8 cellular contexts compared by ENCODE assay signal in the genomic region with DNA sequence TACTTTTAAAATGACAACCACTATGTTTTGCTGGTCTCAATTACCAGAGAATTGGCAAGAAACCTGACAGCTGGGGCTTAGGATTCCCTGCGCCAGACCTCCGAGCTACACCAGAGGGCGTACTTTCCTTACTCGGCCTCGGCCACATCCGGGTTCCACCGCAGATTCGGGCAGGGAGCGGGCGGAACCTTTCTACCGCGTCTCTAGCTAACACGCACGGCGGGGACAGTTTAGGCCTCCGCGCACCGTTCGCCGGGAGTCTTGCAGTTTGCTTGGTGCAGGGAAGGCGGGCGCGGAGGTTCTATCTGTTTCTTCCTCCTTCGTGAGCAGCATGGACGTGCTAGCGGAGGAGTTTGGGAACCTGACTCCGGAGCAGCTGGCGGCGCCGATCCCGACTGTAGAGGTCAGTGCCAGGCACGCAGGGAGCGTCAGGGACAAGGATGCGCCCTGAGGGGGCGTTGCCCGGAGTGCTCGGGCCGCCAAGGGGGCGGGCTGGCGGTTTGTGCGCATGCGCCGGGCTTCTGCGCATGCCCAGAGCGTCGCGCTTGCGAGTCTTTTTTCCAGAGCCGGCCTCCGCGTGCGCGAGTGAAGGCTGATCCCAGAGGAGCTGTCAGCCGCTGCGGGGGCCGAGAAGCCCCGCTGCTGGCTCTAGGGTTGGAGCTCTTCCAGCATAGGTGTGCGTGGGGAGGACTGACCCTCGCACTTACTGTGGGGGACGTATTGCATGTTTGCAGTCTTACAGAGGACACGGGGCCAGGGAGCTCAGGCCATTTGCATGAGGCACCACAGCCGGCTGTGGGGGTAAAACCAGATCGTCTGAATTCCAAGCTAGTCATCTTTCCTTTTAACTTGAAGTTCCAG. TPM values are rescaled to one million over a fixed set of nuclear protein-coding genes. Genes with fewer than 3 reads are reported as not detected.
A peak's percentile ranks its signal among the peaks of the same experiment; 100 is the strongest.
DNase-seq lines count a peak whose midpoint lies in the region; ATAC-seq and TF ChIP-seq lines count a peak whose summit lies in the region.

Gene POLR3B, plus strand, starts transcription at position 200 of the 861 bp plus-strand sequence. Its CDS starts 132 bp downstream, at position 332.

- H3K36me3 ChIP-seq in liver (ENCODE audit: control insufficient read depth in 4 of 4, insufficient read depth in 3 of 4, low read depth in 1 of 4, low read length in 3 of 4), result no peaks in the 10 kb centered on the region

- no peaks in the 10 kb centered on the region for H3K27me3 ChIP-seq in liver (ENCODE audit: control insufficient read depth in 4 of 4, insufficient read depth in 4 of 4, low read length in 3 of 4)

- peak within 1 kb of the TSS; percentile 96 to 98 for H3K9ac ChIP-seq in liver (ENCODE audit: low read depth in 1 of 2, low read length in 2 of 2)

- H3K4me3 ChIP-seq in liver (ENCODE audit: low read depth in 1 of 3, low read length in 3 of 3), result peak within 1 kb of the TSS; percentile 73 to 82 (median 74)

- ATAC-seq in GM19372 (IDR thresholded peaks at IDR 0.05; ENCODE audit: low read depth, unreplicated experiment), result peak; percentile 87
- peak; percentile 69 for ATAC-seq in HG03558 (IDR thresholded peaks at IDR 0.05; ENCODE audit: extremely low read depth, unreplicated experiment)

- peak within 1 kb of the TSS; percentile 88 to 90 for H3K27ac ChIP-seq in liver (ENCODE audit: low read depth in 1 of 2, low read length in 2 of 2)

- peak; percentile 89 to 92 for TF ChIP-seq RAD21 in liver (IDR thresholded peaks at IDR 0.05)

- H3K4me1 ChIP-seq in liver (ENCODE audit: control insufficient read depth in 4 of 4, insufficient read depth in 4 of 4, low read length in 3 of 4), result peaks cover 10 to 43% (median 27%) of the 10 kb centered on the region in 4 donors

- peak; percentile 94 for TF ChIP-seq CTCF in liver (IDR thresholded peaks at IDR 0.05; ENCODE audit: low read depth, low read length, missing input control)

- under 1% methylated on average over 63 of the region's 63 CpGs for WGBS in liver

- H3K9me3 ChIP-seq in liver (ENCODE audit: control insufficient read depth in 4 of 4, low read length in 3 of 4), result no peaks in the 10 kb centered on the region

- DNase-seq in CD1c-positive myeloid dendritic cell (ENCODE audit: extremely low spot score) (peak; percentile 97), NCI-H748 (lab: John Stamatoyannopoulos, UW; ENCODE audit: unreplicated experiment) (peak; percentile 96), dermis microvascular lymphatic vessel endothelial cell (ENCODE audit: low read depth in 2 of 2) (peak; percentile 90 to 94)
- peak; percentile 95 to 96 for DNase-seq in activated CD4-positive, alpha-beta T cell treated with anti-CD3 and anti-CD28 coated beads, Interleukin-2, amount 50 U/mL, for 48 hours
- peak; percentile 97 for DNase-seq in stimulated activated CD4-positive, alpha-beta T cell treated with anti-CD3 and anti-CD28 coated beads, Interleukin-4, amount 100 ng/mL, for 24 hours

TF ChIP-seq in liver, 16 proteins besides CTCF, POLR2A, EP300 and RAD21:
- TF ChIP-seq HNF4G (IDR thresholded peaks at IDR 0.05) (no peak), JUND (IDR thresholded peaks at IDR 0.05) (peak in 1 of 2 donors; percentile 6), TAF1 (conservative IDR thresholded peaks at IDR 0.05) (peak; percentile 48), ATF3 (IDR thresholded peaks at IDR 0.05) (no peak), FOXA1 (IDR thresholded peaks at IDR 0.05) (peak; percentile 43), REST (IDR thresholded peaks at IDR 0.05) (peak; percentile 87), YY1 (IDR thresholded peaks at IDR 0.05) (peak; percentile 84), GABPA (IDR thresholded peaks at IDR 0.05 in 1 of 2, conservative IDR thresholded peaks at IDR 0.05 in 1 of 2) (peak; percentile 67 to 77), RXRA (IDR thresholded peaks at IDR 0.05) (peak; percentile 65 to 69), EGR1 (IDR thresholded peaks at IDR 0.05; ENCODE audit: low read depth in 2 of 2) (peak; percentile 73 to 89), NR2F2 (IDR thresholded peaks at IDR 0.05) (peak; percentile 71), SP1 (IDR thresholded peaks at IDR 0.05) (peak; percentile 82), HNF4A (conservative IDR thresholded peaks at IDR 0.05) (peak in 1 of 2 donors; percentile 24), FOXA2 (IDR thresholded peaks at IDR 0.05) (peak; percentile 15)
- TF ChIP-seq, protein P1, sequence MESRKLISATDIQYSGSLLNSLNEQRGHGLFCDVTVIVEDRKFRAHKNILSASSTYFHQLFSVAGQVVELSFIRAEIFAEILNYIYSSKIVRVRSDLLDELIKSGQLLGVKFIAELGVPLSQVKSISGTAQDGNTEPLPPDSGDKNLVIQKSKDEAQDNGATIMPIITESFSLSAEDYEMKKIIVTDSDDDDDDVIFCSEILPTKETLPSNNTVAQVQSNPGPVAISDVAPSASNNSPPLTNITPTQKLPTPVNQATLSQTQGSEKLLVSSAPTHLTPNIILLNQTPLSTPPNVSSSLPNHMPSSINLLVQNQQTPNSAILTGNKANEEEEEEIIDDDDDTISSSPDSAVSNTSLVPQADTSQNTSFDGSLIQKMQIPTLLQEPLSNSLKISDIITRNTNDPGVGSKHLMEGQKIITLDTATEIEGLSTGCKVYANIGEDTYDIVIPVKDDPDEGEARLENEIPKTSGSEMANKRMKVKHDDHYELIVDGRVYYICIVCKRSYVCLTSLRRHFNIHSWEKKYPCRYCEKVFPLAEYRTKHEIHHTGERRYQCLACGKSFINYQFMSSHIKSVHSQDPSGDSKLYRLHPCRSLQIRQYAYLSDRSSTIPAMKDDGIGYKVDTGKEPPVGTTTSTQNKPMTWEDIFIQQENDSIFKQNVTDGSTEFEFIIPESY (IDR thresholded peaks at IDR 0.05), result no peak
- TF ChIP-seq, protein P2, sequence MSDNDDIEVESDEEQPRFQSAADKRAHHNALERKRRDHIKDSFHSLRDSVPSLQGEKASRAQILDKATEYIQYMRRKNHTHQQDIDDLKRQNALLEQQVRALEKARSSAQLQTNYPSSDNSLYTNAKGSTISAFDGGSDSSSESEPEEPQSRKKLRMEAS (IDR thresholded peaks at IDR 0.05), result peak; percentile 82

RNA-seq across cellular contexts. Expression of gene POLR3B, which starts in this region (rescaled TPM):
- total RNA-seq in dermis microvascular lymphatic vessel endothelial cell (5.9 and 6.4 TPM in 2 replicates), liver (10 to 100 TPM in 1 of 2 donors, 1 to 10 TPM in 1; 8.4 to 12.2 TPM)
- polyA plus RNA-seq in liver, result 1 to 10 TPM; 5.4 to 5.6 TPM

Comparison
In these comparisons a context has a peak if more than half of its experiments do, and no peak if none do; other contexts are left out.
1. Peak in every context shown above with its lines: DNase-seq, ATAC-seq, H3K4me3 ChIP-seq and H3K27ac ChIP-seq.